In genomic region chr15:67125589-67126502, GRCh38 we compare ENCODE assay signal across 7 cellular contexts.
A peak's percentile ranks its signal among the peaks of the same experiment; 100 is the strongest.
DNase-seq lines count a peak whose midpoint lies in the region; TF ChIP-seq lines count a peak whose summit lies in the region.

No MANE protein-coding gene starts in this region.

- no peak overlapping the region for H3K4me3 Mint-ChIP-seq in T-helper 2 cell treated with Interferon-gamma antibody and Interleukin-4, amounts not matched to agents 5 μg/mL and 100 μg/mL, for 36 hours

- TF ChIP-seq CTCF in HFF-Myc (IDR thresholded peaks at IDR 0.05; ENCODE audit: low read depth, low read length, missing control alignments), result no peak
- TF ChIP-seq CTCF in fibroblast of pulmonary artery (IDR thresholded peaks at IDR 0.05; ENCODE audit: low read length, missing control alignments), result no peak

- DNase-seq in HFF-Myc (ENCODE audit: extremely low read depth, low read depth) (peak; percentile 96), SW 1271 (lab: John Stamatoyannopoulos, UW) (peak; percentile 88 to 97), fibroblast of pulmonary artery (ENCODE audit: low read depth) (peak; percentile 98), pulmonary artery endothelial cell (ENCODE audit: low read depth, low spot score) (peak; percentile 70), ecto neural progenitor cell (ENCODE audit: low spot score) (no peak)
- no peak for DNase-seq in T-helper 2 cell treated with Interferon-gamma antibody and Interleukin-4, amounts not matched to agents 5 μg/mL and 100 μg/mL, for 36 hours (ENCODE audit: low spot score)
- no peak for DNase-seq in activated T-cell treated with anti-CD3 and anti-CD28 coated beads, Interleukin-2, amount 50 U/mL, for 1 hour

- no peaks in the 10 kb centered on the region for H3K9me3 Mint-ChIP-seq in T-helper 2 cell treated with Interferon-gamma antibody and Interleukin-4, amounts not matched to agents 5 μg/mL and 100 μg/mL, for 36 hours

- H3K4me3 ChIP-seq in HFF-Myc (replicated peaks; ENCODE audit: low read depth, low read length) (peak overlapping the region; percentile 16), fibroblast of pulmonary artery (replicated peaks; ENCODE audit: low read depth, low read length) (peak overlapping the region; percentile 29)

- H3K27me3 Mint-ChIP-seq in T-helper 2 cell treated with Interferon-gamma antibody and Interleukin-4, amounts not matched to agents 5 μg/mL and 100 μg/mL, for 36 hours (ENCODE audit: low read depth), result no peaks in the 10 kb centered on the region

- peaks cover 21% of the 10 kb centered on the region for H3K36me3 Mint-ChIP-seq in T-helper 2 cell treated with Interferon-gamma antibody and Interleukin-4, amounts not matched to agents 5 μg/mL and 100 μg/mL, for 36 hours (ENCODE audit: low read depth)

- H3K27ac Mint-ChIP-seq in T-helper 2 cell treated with Interferon-gamma antibody and Interleukin-4, amounts not matched to agents 5 μg/mL and 100 μg/mL, for 36 hours, result no peak overlapping the region

- peaks cover 61% of the 10 kb centered on the region for H3K4me1 Mint-ChIP-seq in T-helper 2 cell treated with Interferon-gamma antibody and Interleukin-4, amounts not matched to agents 5 μg/mL and 100 μg/mL, for 36 hours (ENCODE audit: low read depth)

Comparison
In these comparisons a context has a peak if more than half of its experiments do, and no peak if none do; other contexts are left out.
1. DNase-seq: peak in HFF-Myc (single experiment), SW 1271 (2 of 2), fibroblast of pulmonary artery (single experiment) and pulmonary artery endothelial cell (single experiment); none in ecto neural progenitor cell (single experiment), T-helper 2 cell treated with Interferon-gamma antibody and Interleukin-4, amounts not matched to agents 5 μg/mL and 100 μg/mL, for 36 hours (single experiment) and activated T-cell treated with anti-CD3 and anti-CD28 coated beads, Interleukin-2, amount 50 U/mL, for 1 hour (single experiment).